In genomic region chr1:170669586-170670332, GRCh38 we compare ENCODE assay signal across 1 cellular context.
TF ChIP-seq lines count a peak whose summit lies in the region.

No MANE protein-coding gene starts in this region.

TF ChIP-seq in IMR-90, 13 proteins besides CTCF, POLR2A, EP300 and RAD21:
- no peak for TF ChIP-seq ELK1 (IDR thresholded peaks at IDR 0.05; ENCODE audit: borderline replicate concordance, low read depth, low read length)
- no peak for TF ChIP-seq SMC3 (IDR thresholded peaks at IDR 0.05; ENCODE audit: low read depth, low read length)
- no peak for TF ChIP-seq RFX5 (IDR thresholded peaks at IDR 0.05; ENCODE audit: low read depth, low read length)
- TF ChIP-seq USF2 (IDR thresholded peaks at IDR 0.05; ENCODE audit: low read depth, low read length) = no peak
- no peak for TF ChIP-seq BHLHE40 (IDR thresholded peaks at IDR 0.05; ENCODE audit: low read depth, low read length)
- TF ChIP-seq CHD1 (IDR thresholded peaks at IDR 0.05; ENCODE audit: low read depth, low read length) = no peak
- no peak for TF ChIP-seq MXI1 (IDR thresholded peaks at IDR 0.05; ENCODE audit: borderline replicate concordance, low read depth, low read length)
- TF ChIP-seq CEBPB (IDR thresholded peaks at IDR 0.05; ENCODE audit: low read depth, low read length) = no peak
- no peak for TF ChIP-seq MAZ (IDR thresholded peaks at IDR 0.05; ENCODE audit: borderline replicate concordance, low read depth, low read length)
- no peak for TF ChIP-seq NFE2L2 (IDR thresholded peaks at IDR 0.05; ENCODE audit: low read depth, low read length)
- TF ChIP-seq RCOR1 (IDR thresholded peaks at IDR 0.05; ENCODE audit: insufficient replicate concordance, low read length) = no peak
- TF ChIP-seq MAFK (IDR thresholded peaks at IDR 0.05; ENCODE audit: low read depth, low read length) = no peak
TF ChIP-seq in IMR-90: peak in this region for 0.
